ENCODE assay signal across 9 cellular contexts in the genomic region with DNA sequence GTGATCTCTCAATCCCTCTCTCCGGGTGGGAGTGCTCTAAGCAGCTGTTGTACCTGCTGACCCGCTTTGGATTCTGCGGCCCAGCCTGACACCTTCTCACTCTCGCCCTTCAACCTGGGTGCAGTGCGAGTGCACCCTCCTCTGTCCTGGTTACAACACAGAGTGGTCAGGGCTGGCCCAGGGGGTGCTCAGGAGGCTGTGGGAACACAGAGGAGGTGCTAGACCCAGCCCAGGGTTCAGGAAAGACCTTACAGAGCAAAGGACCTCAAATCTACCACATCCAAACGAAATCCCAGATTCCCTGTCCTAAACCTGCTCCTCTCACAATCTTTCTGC. TPM values are rescaled to one million over a fixed set of nuclear protein-coding genes. Genes with fewer than 3 reads are reported as not detected.
A peak's percentile ranks its signal among the peaks of the same experiment; 100 is the strongest.
DNase-seq lines count a peak whose midpoint lies in the region; ATAC-seq and TF ChIP-seq lines count a peak whose summit lies in the region.
"Had no signal": no experiment of that assay in that cellular context is flagged by ENCODE, and none has a peak within 500 bp of the region (broad histone marks: within the 10 kb centered on the region; RNA-seq: fewer than 3 reads in every experiment).

No MANE protein-coding gene starts in this region.

- intact Hi-C loops in PC-9 (cut with micrococcal nuclease; ENCODE audit: unreplicated experiment) (loop anchor here (1.0 to 5.0 kb wide), 3 partner anchors 23 to 256 kb away; partner anchors contain the start of gene ZNF175), esophagus squamous epithelium (cut with DNase I) (no loop called here)

- H3K79me2 ChIP-seq in PC-9 (ENCODE audit: low read depth) (no peaks in the 10 kb centered on the region), parathyroid adenoma (peaks cover 17% of the 10 kb centered on the region)

- H3K27ac ChIP-seq in PC-9 (no peak overlapping the region), esophagus squamous epithelium (peak overlapping the region in 3 of 4 donors; percentile 27 to 70 (median 67)), parathyroid adenoma (peak overlapping the region; percentile 88)

- H3K4me1 ChIP-seq in PC-9 (replicated peaks; ENCODE audit: insufficient read depth) (peaks cover 5% of the 10 kb centered on the region; the same call in 1 of the 2 replicates), esophagus squamous epithelium (peaks cover 10 to 20% (median 12%) of the 10 kb centered on the region in 3 donors), parathyroid adenoma (peaks cover 19% of the 10 kb centered on the region)

- CTCF ChIA-PET in PC-9 (lab: Charles Lee): no interaction called here

- peak; percentile 13 for ATAC-seq in GM19035 (IDR thresholded peaks at IDR 0.05; ENCODE audit: unreplicated experiment)
- ATAC-seq in HG03469 (IDR thresholded peaks at IDR 0.05; ENCODE audit: unreplicated experiment): no peak
- ATAC-seq in GM18517 (IDR thresholded peaks at IDR 0.05; ENCODE audit: unreplicated experiment): no peak

- no TSS peak for BruUV-seq in PC-9 (replicated peaks; lab: Mats Ljungman, UMichigan)

- H3F3A ChIP-seq in PC-9 (ENCODE audit: insufficient read depth, low read depth): no peaks in the 10 kb centered on the region

- H3K36me3 ChIP-seq in PC-9 (ENCODE audit: low read depth) (no peaks in the 10 kb centered on the region), esophagus squamous epithelium (no peaks in the 10 kb centered on the region), parathyroid adenoma (ENCODE audit: control insufficient read depth, insufficient read depth, low read length) (no peaks in the 10 kb centered on the region)

- H3K4me3 ChIP-seq in PC-9: peak overlapping the region; percentile 70
- peak overlapping the region; percentile 42 to 80 (median 68) for H3K4me3 ChIP-seq in esophagus squamous epithelium
- peak overlapping the region; percentile 89 for H3K4me3 ChIP-seq in parathyroid adenoma (ENCODE audit: low read depth, low read length)

- TF ChIP-seq CTCF in PC-9 (conservative IDR thresholded peaks at IDR 0.05) (no peak), esophagus squamous epithelium (IDR thresholded peaks at IDR 0.05) (no peak), parathyroid adenoma (IDR thresholded peaks at IDR 0.05) (no peak)

- H4K20me1 ChIP-seq in PC-9 (ENCODE audit: insufficient read depth): no peaks in the 10 kb centered on the region

- TF ChIP-seq POLR2A in esophagus squamous epithelium (IDR thresholded peaks at IDR 0.05): no peak

- WGBS in esophagus squamous epithelium, 2 donors: 8 to 29% methylated on average over 2 to 4 of the region's 6 CpGs

- no peaks in the 10 kb centered on the region for H3K9me2 ChIP-seq in PC-9 (ENCODE audit: insufficient read depth)

- peak overlapping the region; percentile 86 for H3K4me2 ChIP-seq in PC-9
- peak overlapping the region; percentile 95 for H3K4me2 ChIP-seq in parathyroid adenoma (ENCODE audit: low read length)

- POLR2A ChIA-PET in PC-9 (lab: Charles Lee; ENCODE audit: unreplicated experiment): no interaction called here

- H3K27me3 ChIP-seq in PC-9 (ENCODE audit: insufficient read depth, low read depth) (0 out of 2 replicates have a peak, but pooled peaks cover 10% of the 10 kb centered on the region), esophagus squamous epithelium (peaks cover 0 to 19% (median 0%) of the 10 kb centered on the region in 4 donors), parathyroid adenoma (ENCODE audit: control insufficient read depth, insufficient read depth, low read length) (no peaks in the 10 kb centered on the region)

- DNase-seq in PC-9 (no peak), esophagus squamous epithelium (lab: John Stamatoyannopoulos, UW) (no peak), NCI-H1694 treated with DMSO at 0.1 percent for 48 hours (lab: John Stamatoyannopoulos, UW) (no peak), GOT3 (lab: John Stamatoyannopoulos, UW) (no peak)

- peak overlapping the region; percentile 22 for H3K9ac ChIP-seq in parathyroid adenoma

- H3K9me3 ChIP-seq in PC-9 (ENCODE audit: insufficient read depth, low read depth) (peaks cover 4% of the 10 kb centered on the region; the same call in 1 of the 2 replicates), esophagus squamous epithelium (no peaks in the 10 kb centered on the region), parathyroid adenoma (ENCODE audit: control insufficient read depth, low read length) (no peaks in the 10 kb centered on the region)

- H2AFZ ChIP-seq in PC-9: peak overlapping the region; percentile 92
- H2AFZ ChIP-seq in parathyroid adenoma: peak overlapping the region; percentile 72

RNA-seq across cellular contexts. Expression of gene ZNF175, which starts 23.7 kb away (rescaled TPM):
- 11.7 and 12.5 TPM in 2 replicates for total RNA-seq in PC-9 (2021)
- 1 to 10 TPM; 2.5 to 5.7 (median 2.9) TPM for total RNA-seq in esophagus squamous epithelium

RNA-seq across cellular contexts. Expression of gene SIGLEC5, which starts 35.5 kb away (rescaled TPM):
- total RNA-seq in PC-9 (2021) (not detected in 2 replicates), esophagus squamous epithelium (under 1 TPM in 1 of 4 donors, not detected in 3; 0.94 TPM)
- total RNA-seq: M059J had no signal

RNA-seq across cellular contexts. Expression of gene SIGLEC14, which starts 51.9 kb away (rescaled TPM):
- not detected in 2 replicates for total RNA-seq in PC-9 (2021)
- total RNA-seq in esophagus squamous epithelium: 1 to 10 TPM in 1 of 4 donors, under 1 TPM in 1, not detected in 2; 0.97 to 2.9 TPM
- total RNA-seq: M059J had no signal
